Comparison of ENCODE assay signal across 21 cellular contexts in genomic region chr9:8686502-8686901, GRCh38.
DNase-seq lines count a peak whose midpoint lies in the region; TF ChIP-seq lines count a peak whose summit lies in the region.
"Had no signal": no experiment of that assay in that cellular context is flagged by ENCODE, and none has a peak within 500 bp of the region (broad histone marks: within the 10 kb centered on the region; RNA-seq: fewer than 3 reads in every experiment).

No MANE protein-coding gene starts in this region.

- POLR2A ChIA-PET in MCF 10A (lab: Yijun Ruan, JAX), result no interaction called here

- H3K4me3 ChIP-seq in breast epithelium (no peak overlapping the region), left ventricle myocardium inferior (no peak overlapping the region)
- H3K4me3 ChIP-seq: BLaER1 treated with 17β-estradiol and CSF1 and Interleukin-3, amounts not matched to agents 10 nM and 100 nM; MG63; SJSA1 had no signal

- peak; percentile 4 for DNase-seq in MCF 10A (ENCODE audit: unreplicated experiment)
- DNase-seq in breast epithelium (ENCODE audit: low spot score in 2 of 2), result no peak
- DNase-seq in OCI-M1 (lab: John Stamatoyannopoulos, UW), result peak; percentile 90
- DNase-seq in left ventricle myocardium inferior, result no peak
- peak; percentile 32 for DNase-seq in stromal cell of bone marrow (ENCODE audit: low read depth)
- no peak for DNase-seq in head of caudate nucleus
- no peak for DNase-seq in DMS79 (lab: John Stamatoyannopoulos, UW)
- DNase-seq in DMS153 treated with DMSO at 0.1 percent for 48 hours (lab: John Stamatoyannopoulos, UW; ENCODE audit: unreplicated experiment), result no peak
- DNase-seq: 8988T; CD8-positive, alpha-beta T cell; GF-D8; H7; MG63; NCI-H1105; NCI-H2081; NCI-H2171; NCI-H345; NCI-H524; T-helper 1 cell had no signal

- H3K9me3 Mint-ChIP-seq in MCF 10A (ENCODE audit: unreplicated experiment), result no peaks in the 10 kb centered on the region

- no peaks in the 10 kb centered on the region for H3K36me3 Mint-ChIP-seq in MCF 10A (ENCODE audit: insufficient read depth, unreplicated experiment)
- H3K36me3 Mint-ChIP-seq: CD8-positive, alpha-beta T cell had no signal

- no peak overlapping the region for H3K4me3 Mint-ChIP-seq in MCF 10A (ENCODE audit: unreplicated experiment)
- H3K4me3 Mint-ChIP-seq: CD8-positive, alpha-beta T cell had no signal

- no peak for TF ChIP-seq POLR2A in breast epithelium (IDR thresholded peaks at IDR 0.05)

- H3K36me3 ChIP-seq in breast epithelium (no peaks in the 10 kb centered on the region), left ventricle myocardium inferior (no peaks in the 10 kb centered on the region)
- H3K36me3 ChIP-seq: MG63, SJSA1 had no signal

- no peaks in the 10 kb centered on the region for H3K27me3 Mint-ChIP-seq in MCF 10A (ENCODE audit: insufficient read depth, unreplicated experiment)

- no peaks in the 10 kb centered on the region for H3K27me3 ChIP-seq in breast epithelium
- H3K27me3 ChIP-seq in left ventricle myocardium inferior (ENCODE audit: low read depth), result no peaks in the 10 kb centered on the region
- H3K27me3 ChIP-seq: BLaER1 treated with 17β-estradiol and CSF1 and Interleukin-3, amounts not matched to agents 10 nM and 100 nM; MG63; SJSA1 had no signal

- no peaks in the 10 kb centered on the region for H3K4me1 Mint-ChIP-seq in MCF 10A (ENCODE audit: insufficient read depth, unreplicated experiment)

- CTCF ChIA-PET in MCF 10A (lab: Yijun Ruan, JAX), result no interaction called here

- H3K9me3 ChIP-seq in breast epithelium (no peaks in the 10 kb centered on the region), left ventricle myocardium inferior (replicated peaks) (no peaks in the 10 kb centered on the region)
- H3K9me3 ChIP-seq: MG63, SJSA1 had no signal

- TF ChIP-seq CTCF in MCF 10A (IDR thresholded peaks at IDR 0.05; ENCODE audit: unreplicated experiment) (no peak), breast epithelium (IDR thresholded peaks at IDR 0.05) (no peak), left ventricle myocardium inferior (IDR thresholded peaks at IDR 0.05; ENCODE audit: borderline replicate concordance) (no peak)

- H3K27ac Mint-ChIP-seq in MCF 10A (ENCODE audit: low read depth, unreplicated experiment), result no peak overlapping the region
- H3K27ac Mint-ChIP-seq: CD8-positive, alpha-beta T cell had no signal

- intact Hi-C loops in MCF 10A (cut with micrococcal nuclease) (no loop called here), breast epithelium (cut with DNase I; ENCODE audit: low total_unique reads) (no loop called here), left ventricle myocardium inferior (cut with micrococcal nuclease) (no loop called here), head of caudate nucleus (cut with DNase I) (no loop called here)

- H3K4me1 ChIP-seq in breast epithelium (no peaks in the 10 kb centered on the region), left ventricle myocardium inferior (no peaks in the 10 kb centered on the region)
- H3K4me1 ChIP-seq: SJSA1 had no signal

- no TSS peak for BruUV-seq in MCF 10A (replicated peaks; lab: Mats Ljungman, UMichigan)

- H3K27ac ChIP-seq in breast epithelium (no peak overlapping the region), left ventricle myocardium inferior (replicated peaks) (peak overlapping the region; percentile 43)
- H3K27ac ChIP-seq: SJSA1 had no signal

Comparison
In these comparisons a context has a peak if more than half of its experiments do, and no peak if none do; other contexts are left out.
1. DNase-seq: peak in MCF 10A (single experiment), OCI-M1 (single experiment) and stromal cell of bone marrow (single experiment); none in breast epithelium (0 of 2), left ventricle myocardium inferior (single experiment), head of caudate nucleus (0 of 42), DMS79 (single experiment) and DMS153 treated with DMSO at 0.1 percent for 48 hours (single experiment).